Comparison of ENCODE assay signal across 21 cellular contexts in the genomic region with DNA sequence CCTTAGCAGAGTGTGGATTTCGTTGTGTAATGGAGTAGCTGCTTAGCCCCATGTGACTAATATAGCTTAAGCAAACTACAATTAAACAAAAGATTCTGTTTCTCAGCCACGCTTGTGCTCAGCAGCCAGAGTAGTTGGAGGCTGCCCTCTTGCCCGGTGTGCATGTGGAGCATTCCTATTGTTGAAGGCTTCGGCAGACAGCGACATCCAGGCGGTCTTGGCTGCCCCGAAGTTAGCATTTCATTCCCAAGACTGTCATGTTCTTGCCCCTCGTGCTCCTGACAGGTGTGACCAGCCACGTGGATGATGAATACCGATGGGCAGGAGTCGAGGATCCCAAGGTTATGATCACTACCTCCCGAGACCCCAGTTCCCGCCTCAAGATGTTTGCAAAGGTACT. TPM values are rescaled to one million over a fixed set of nuclear protein-coding genes. Genes with fewer than 3 reads are reported as not detected.
DNase-seq lines count a peak whose midpoint lies in the region; ATAC-seq and TF ChIP-seq lines count a peak whose summit lies in the region.
"Had no signal": no experiment of that assay in that cellular context is flagged by ENCODE, and none has a peak within 500 bp of the region (broad histone marks: within the 10 kb centered on the region; RNA-seq: fewer than 3 reads in every experiment).

No MANE protein-coding gene starts in this region.

- H3K27ac Mint-ChIP-seq in activated naive CD4-positive, alpha-beta T cell treated with anti-CD3 and anti-CD28 coated beads for 36 hours: peak overlapping the region; percentile 16
- H3K27ac Mint-ChIP-seq in endothelial cell (ENCODE audit: unreplicated experiment): no peak overlapping the region
- H3K27ac Mint-ChIP-seq in stimulated activated naive CD8-positive, alpha-beta T cell treated with anti-CD3 and anti-CD28 coated beads, Interleukin-15, amount 100 ng/mL, for 72 hours: peak overlapping the region; percentile 19 to 46
- no peak overlapping the region for H3K27ac Mint-ChIP-seq in stimulated activated naive B cell treated with anti-CD40 and anti-IgM and Interleukin-4, amounts not matched to agents 10 μg/mL and 1 μg/mL and 100 μg/mL, for 72 hours
- H3K27ac Mint-ChIP-seq: dendritic cell treated with granulocyte-macrophage colony-stimulating factor and Interleukin-4, amounts not matched to agents 40 ng/mL and 50 ng/mL, for 4 days had no signal

- H2AFZ ChIP-seq in OCI-LY7 (ENCODE audit: low read length): no peak overlapping the region

- POLR2A ChIA-PET in OCI-LY7 (lab: Charles Lee): interaction anchor here (1.5 to 15.9 kb wide), 8 partner anchors 8 to 45 kb away, joined by 5 to 251 read pairs (median 10); no protein-coding TSS in a partner anchor

- H3K9me3 ChIP-seq in OCI-LY7 (ENCODE audit: low read length): no peaks in the 10 kb centered on the region

- H3K4me3 ChIP-seq in OCI-LY7 (ENCODE audit: low read depth, low read length, poor library complexity, severe bottlenecking): peak overlapping the region; percentile 97

- intact Hi-C loops in activated naive CD4-positive, alpha-beta T cell treated with anti-CD3 and anti-CD28 coated beads for 36 hours (cut with micrococcal nuclease): no loop called here
- intact Hi-C loops in OCI-LY7 (cut with micrococcal nuclease; ENCODE audit: unreplicated experiment): no loop called here
- intact Hi-C loops in left colon (cut with DNase I, micrococcal nuclease): loop anchor here in 1 of 2 donors (10.0 kb wide), 1 partner anchor 160 kb away; a partner anchor contains a TSS

- H3K4me1 ChIP-seq in OCI-LY7 (ENCODE audit: insufficient read depth, low read length, poor library complexity, severe bottlenecking): peaks cover 69% of the 10 kb centered on the region

- no peaks in the 10 kb centered on the region for H4K20me1 ChIP-seq in OCI-LY7 (ENCODE audit: insufficient read depth, low read length)

- TF ChIP-seq CTCF in OCI-LY7 (conservative IDR thresholded peaks at IDR 0.05; ENCODE audit: low read length) (no peak), endothelial cell (IDR thresholded peaks at IDR 0.05; ENCODE audit: unreplicated experiment) (no peak)

- no peaks in the 10 kb centered on the region for H3K9me3 Mint-ChIP-seq in activated naive CD4-positive, alpha-beta T cell treated with anti-CD3 and anti-CD28 coated beads for 36 hours
- no peaks in the 10 kb centered on the region for H3K9me3 Mint-ChIP-seq in endothelial cell (ENCODE audit: unreplicated experiment)
- no peaks in the 10 kb centered on the region for H3K9me3 Mint-ChIP-seq in stimulated activated naive CD8-positive, alpha-beta T cell treated with anti-CD3 and anti-CD28 coated beads, Interleukin-15, amount 100 ng/mL, for 72 hours
- no peaks in the 10 kb centered on the region for H3K9me3 Mint-ChIP-seq in stimulated activated naive B cell treated with anti-CD40 and anti-IgM and Interleukin-4, amounts not matched to agents 10 μg/mL and 1 μg/mL and 100 μg/mL, for 72 hours
- H3K9me3 Mint-ChIP-seq: dendritic cell treated with granulocyte-macrophage colony-stimulating factor and Interleukin-4, amounts not matched to agents 40 ng/mL and 50 ng/mL, for 4 days had no signal

- H3K79me2 ChIP-seq in OCI-LY7 (ENCODE audit: insufficient read depth, low read depth, low read length): peaks cover 63% of the 10 kb centered on the region

- H3K4me1 Mint-ChIP-seq in activated naive CD4-positive, alpha-beta T cell treated with anti-CD3 and anti-CD28 coated beads for 36 hours (ENCODE audit: low read depth): peaks cover 55% of the 10 kb centered on the region
- H3K4me1 Mint-ChIP-seq in endothelial cell (ENCODE audit: unreplicated experiment): peaks cover 14% of the 10 kb centered on the region
- peaks cover 67% of the 10 kb centered on the region for H3K4me1 Mint-ChIP-seq in stimulated activated naive CD8-positive, alpha-beta T cell treated with anti-CD3 and anti-CD28 coated beads, Interleukin-15, amount 100 ng/mL, for 72 hours
- peaks cover 24 to 50% of the 10 kb centered on the region in 2 donors for H3K4me1 Mint-ChIP-seq in stimulated activated naive B cell treated with anti-CD40 and anti-IgM and Interleukin-4, amounts not matched to agents 10 μg/mL and 1 μg/mL and 100 μg/mL, for 72 hours

- ATAC-seq in stimulated activated naive CD8-positive, alpha-beta T cell treated with anti-CD3 and anti-CD28 coated beads, Interleukin-15, amount 100 ng/mL, for 72 hours: no peak
- no peak for ATAC-seq in left colon
- ATAC-seq in stimulated activated naive B cell treated with anti-CD40 and anti-IgM and Interleukin-4, amounts not matched to agents 10 μg/mL and 1 μg/mL and 100 μg/mL, for 72 hours (replicated peaks): no peak
- ATAC-seq: sciatic nerve had no signal

- no peak overlapping the region for H3K4me3 Mint-ChIP-seq in activated naive CD4-positive, alpha-beta T cell treated with anti-CD3 and anti-CD28 coated beads for 36 hours
- H3K4me3 Mint-ChIP-seq in endothelial cell (ENCODE audit: unreplicated experiment): peak overlapping the region; percentile 68
- H3K4me3 Mint-ChIP-seq in stimulated activated naive CD8-positive, alpha-beta T cell treated with anti-CD3 and anti-CD28 coated beads, Interleukin-15, amount 100 ng/mL, for 72 hours: peak overlapping the region in 1 of 2 donors; percentile 10
- H3K4me3 Mint-ChIP-seq in stimulated activated naive B cell treated with anti-CD40 and anti-IgM and Interleukin-4, amounts not matched to agents 10 μg/mL and 1 μg/mL and 100 μg/mL, for 72 hours: no peak overlapping the region
- H3K4me3 Mint-ChIP-seq: dendritic cell treated with granulocyte-macrophage colony-stimulating factor and Interleukin-4, amounts not matched to agents 40 ng/mL and 50 ng/mL, for 4 days had no signal

- H3K36me3 Mint-ChIP-seq in activated naive CD4-positive, alpha-beta T cell treated with anti-CD3 and anti-CD28 coated beads for 36 hours (ENCODE audit: low read depth): peaks cover 50% of the 10 kb centered on the region
- peaks cover 43% of the 10 kb centered on the region for H3K36me3 Mint-ChIP-seq in endothelial cell (ENCODE audit: low read depth, unreplicated experiment)
- H3K36me3 Mint-ChIP-seq in stimulated activated naive B cell treated with anti-CD40 and anti-IgM and Interleukin-4, amounts not matched to agents 10 μg/mL and 1 μg/mL and 100 μg/mL, for 72 hours: peaks cover 34 to 70% of the 10 kb centered on the region in 2 donors

- BruUV-seq in OCI-LY7 (replicated peaks; lab: Mats Ljungman, UMichigan): no TSS peak

- no peaks in the 10 kb centered on the region for H3K9me2 ChIP-seq in OCI-LY7 (ENCODE audit: insufficient read depth, low read length)

- H3K36me3 ChIP-seq in OCI-LY7 (ENCODE audit: insufficient read depth, low read length): peaks cover 77% of the 10 kb centered on the region

- H3K27me3 Mint-ChIP-seq in activated naive CD4-positive, alpha-beta T cell treated with anti-CD3 and anti-CD28 coated beads for 36 hours (ENCODE audit: low read depth): no peaks in the 10 kb centered on the region
- peaks cover 15% of the 10 kb centered on the region for H3K27me3 Mint-ChIP-seq in endothelial cell (ENCODE audit: unreplicated experiment)
- H3K27me3 Mint-ChIP-seq in stimulated activated naive CD8-positive, alpha-beta T cell treated with anti-CD3 and anti-CD28 coated beads, Interleukin-15, amount 100 ng/mL, for 72 hours: no peaks in the 10 kb centered on the region
- H3K27me3 Mint-ChIP-seq in stimulated activated naive B cell treated with anti-CD40 and anti-IgM and Interleukin-4, amounts not matched to agents 10 μg/mL and 1 μg/mL and 100 μg/mL, for 72 hours: no peaks in the 10 kb centered on the region
- H3K27me3 Mint-ChIP-seq: dendritic cell treated with granulocyte-macrophage colony-stimulating factor and Interleukin-4, amounts not matched to agents 40 ng/mL and 50 ng/mL, for 4 days had no signal

- CTCF ChIA-PET in activated naive CD4-positive, alpha-beta T cell treated with anti-CD3 and anti-CD28 coated beads for 36 hours (lab: Charles Lee): interaction anchor here (1.6 kb wide), 1 partner anchor 10 kb away, joined by 5 read pairs; a partner anchor contains a TSS
- CTCF ChIA-PET in OCI-LY7 (lab: Charles Lee; ENCODE audit: unreplicated experiment): interaction anchor here (0.7 to 1.1 kb wide), 2 partner anchors 31 to 45 kb away, joined by 3 read pairs; no protein-coding TSS in a partner anchor

- peak overlapping the region; percentile 96 for H3K27ac ChIP-seq in OCI-LY7 (ENCODE audit: low read depth, low read length, poor library complexity, severe bottlenecking)
- H3K27ac ChIP-seq: C4-2B, VCaP had no signal

- H3K4me2 ChIP-seq in OCI-LY7 (ENCODE audit: low read length): peak overlapping the region; percentile 99

- DNase-seq in activated naive CD4-positive, alpha-beta T cell treated with anti-CD3 and anti-CD28 coated beads for 36 hours: no peak
- no peak for DNase-seq in activated naive CD4-positive, alpha-beta T cell treated with Interleukin-2 at 50 U/mL for 16 hours
- DNase-seq in OCI-LY7 (ENCODE audit: low spot score) (no peak), endothelial cell (ENCODE audit: low spot score) (no peak), left colon (no peak)
- DNase-seq in stimulated activated naive CD8-positive, alpha-beta T cell treated with anti-CD3 and anti-CD28 coated beads, Interleukin-15, amount 100 ng/mL, for 72 hours: no peak
- DNase-seq in activated CD8-positive, alpha-beta memory T cell treated with anti-CD3 and anti-CD28 coated beads, Interleukin-2, amount 50 U/mL, for 4 hours: no peak
- no peak for DNase-seq in stimulated activated naive B cell treated with anti-CD40 and anti-IgM and Interleukin-4, amounts not matched to agents 10 μg/mL and 1 μg/mL and 100 μg/mL, for 72 hours
- DNase-seq: activated CD8-positive, alpha-beta memory T cell treated with anti-CD3 and anti-CD28 coated beads for 24 hours; activated effector memory CD4-positive, alpha-beta T cell treated with Interleukin-2 at 50 U/mL for 16 hours; DMS 273 treated with DMSO at 0.1 percent for 48 hours; GDM1; NCI-H2081; NCI-H345; SHP77; stimulated activated CD4-positive, alpha-beta T cell treated with anti-CD3 and anti-CD28 coated beads, Interleukin-15, amount 100 ng/mL, for 24 hours; substantia nigra had no signal

RNA-seq across cellular contexts. Expression of a gene that starts 2.4 kb away (rescaled TPM):
- total RNA-seq in activated naive CD4-positive, alpha-beta T cell treated with anti-CD3 and anti-CD28 coated beads for 36 hours: 100 to 1,000 TPM; 120 to 128 TPM
- total RNA-seq in OCI-LY7 (2014; rRNA removed; shearing (Covaris generic)): 265 and 266 TPM in 2 replicates
- 314 and 327 TPM in 2 replicates for total RNA-seq in OCI-LY7 (2022)
- total RNA-seq in endothelial cell (ENCODE audit: unreplicated experiment): 32.8 TPM
- 10 to 100 TPM; 60.7 to 74.8 TPM for total RNA-seq in left colon

RNA-seq across cellular contexts. Expression of a gene that starts 10.8 kb away (rescaled TPM):
- total RNA-seq in activated naive CD4-positive, alpha-beta T cell treated with anti-CD3 and anti-CD28 coated beads for 36 hours: 10 to 100 TPM; 24.7 to 25.3 TPM
- total RNA-seq in OCI-LY7 (2014; rRNA removed; shearing (Covaris generic)): 96.6 and 107 TPM in 2 replicates
- 309 and 363 TPM in 2 replicates for total RNA-seq in OCI-LY7 (2022)
- 16.3 TPM for total RNA-seq in endothelial cell (ENCODE audit: unreplicated experiment)
- total RNA-seq in left colon: 100 to 1,000 TPM; 112 to 168 TPM

Comparison
In these comparisons a context has a peak if more than half of its experiments do, and no peak if none do; other contexts are left out.
1. H3K27ac Mint-ChIP-seq: peak in activated naive CD4-positive, alpha-beta T cell treated with anti-CD3 and anti-CD28 coated beads for 36 hours (single experiment) and stimulated activated naive CD8-positive, alpha-beta T cell treated with anti-CD3 and anti-CD28 coated beads, Interleukin-15, amount 100 ng/mL, for 72 hours (2 of 2); none in endothelial cell (single experiment) and stimulated activated naive B cell treated with anti-CD40 and anti-IgM and Interleukin-4, amounts not matched to agents 10 μg/mL and 1 μg/mL and 100 μg/mL, for 72 hours (single experiment).